In the genomic region with DNA sequence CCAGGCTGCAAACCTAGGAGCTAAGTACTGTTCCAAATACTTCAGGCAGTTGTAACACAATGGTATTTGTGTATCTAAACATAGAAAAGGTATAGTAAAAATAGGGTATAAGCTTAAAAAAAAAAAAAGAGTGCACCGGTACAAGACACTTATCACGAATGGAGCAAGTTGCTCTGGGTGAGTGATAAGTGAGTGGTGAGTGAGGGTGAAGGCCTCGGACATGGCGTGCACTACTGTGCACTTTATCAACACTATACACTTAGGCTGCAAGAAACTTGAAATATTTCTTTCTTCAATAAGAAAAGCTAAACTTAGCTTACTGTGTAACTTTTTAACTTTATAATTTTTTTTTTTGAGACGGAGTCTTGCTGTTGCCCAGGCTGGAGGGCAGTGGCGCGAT, we compare ENCODE assay signal across 39 cellular contexts.
"Had no signal": no experiment of that assay in that cellular context is flagged by ENCODE, and none has a peak within 500 bp of the region (broad histone marks: within the 10 kb centered on the region; RNA-seq: fewer than 3 reads in every experiment).

No MANE protein-coding gene starts in this region.

- H3K36me3 Mint-ChIP-seq: activated naive CD4-positive, alpha-beta T cell treated with anti-CD3 and anti-CD28 coated beads, Interleukin-2, amount 10 ng/mL, durations not matched to agents 7 days and 5 days; activated naive CD4-positive, alpha-beta T cell treated with anti-CD3 and anti-CD28 coated beads, Interleukin-2, amount 50 U/mL, for 24 hours; activated naive CD4-positive, alpha-beta T cell treated with anti-CD3 and anti-CD28 coated beads, Interleukin-2, amount 50 U/mL, for 72 hours; activated naive CD8-positive, alpha-beta T cell; activated naive CD8-positive, alpha-beta T cell treated with anti-CD3 and anti-CD28 coated beads for 36 hours; activated naive CD8-positive, alpha-beta T cell treated with anti-CD3 and anti-CD28 coated beads, Interleukin-2, amount 10 ng/mL, durations not matched to agents 7 days and 5 days; brain had no signal

- DNase-seq: activated effector memory CD4-positive, alpha-beta T cell treated with anti-CD3 and anti-CD28 coated beads, Interleukin-2, amount 50 U/mL, for 16 hours; activated effector memory CD4-positive, alpha-beta T cell treated with Interleukin-2 at 50 U/mL for 16 hours; activated gamma-delta T cell; activated gamma-delta T cell treated with Interleukin-2 at 50 U/mL for 16 hours; activated naive CD4-positive, alpha-beta T cell; activated naive CD4-positive, alpha-beta T cell treated with anti-CD3 and anti-CD28 coated beads for 36 hours; activated naive CD4-positive, alpha-beta T cell treated with anti-CD3 and anti-CD28 coated beads, Interleukin-2, amount 10 ng/mL, durations not matched to agents 7 days and 5 days; activated naive CD4-positive, alpha-beta T cell treated with anti-CD3 and anti-CD28 coated beads, Interleukin-2, amount 50 U/mL, for 16 hours; activated naive CD4-positive, alpha-beta T cell treated with Interleukin-2 at 50 U/mL for 16 hours; activated naive CD8-positive, alpha-beta T cell treated with anti-CD3 and anti-CD28 coated beads for 36 hours; activated naive CD8-positive, alpha-beta T cell treated with anti-CD3 and anti-CD28 coated beads, Interleukin-2, amount 10 ng/mL, durations not matched to agents 7 days and 5 days; activated naive CD8-positive, alpha-beta T cell treated with anti-CD3 and anti-CD28 coated beads, Interleukin-2, amount 50 U/mL, for 24 hours; activated T-cell treated with anti-CD3 and anti-CD28 coated beads for 4 hours; activated T-cell treated with anti-CD3 and anti-CD28 coated beads, Interleukin-2, amount 50 U/mL, for 1 hour; activated T-cell treated with anti-CD3 and anti-CD28 coated beads, Interleukin-2, amount 50 U/mL, for 24 hours; activated T-cell treated with anti-CD3 and anti-CD28 coated beads, Interleukin-2, amount 50 U/mL, for 4 hours; activated T-cell treated with anti-CD3 and anti-CD28 coated beads, Interleukin-2, amount 50 U/mL, for 48 hours; activated T-cell treated with anti-CD3 and anti-CD28 coated beads, Interleukin-2, amount 50 U/mL, for 72 hours; adrenal gland; amniotic stem cell; amygdala; anterior cingulate cortex; aorta; body of pancreas; brain microvascular endothelial cell; caudate nucleus; central memory CD4-positive, alpha-beta T cell; cerebellar nuclear complex had no signal

- H3K27me3 ChIP-seq: adrenal gland, ascending aorta, breast epithelium had no signal

- ATAC-seq: activated naive CD4-positive, alpha-beta T cell treated with anti-CD3 and anti-CD28 coated beads, Interleukin-2, amount 50 U/mL, for 72 hours; activated naive CD8-positive, alpha-beta T cell treated with anti-CD3 and anti-CD28 coated beads, Interleukin-2, amount 50 U/mL, for 24 hours; activated T-cell treated with anti-CD3 and anti-CD28 coated beads, Interleukin-2, amount 50 U/mL, for 4 hours; activated T-cell treated with anti-CD3 and anti-CD28 coated beads, Interleukin-2, amount 50 U/mL, for 72 hours; activated T-helper 17 cell treated with anti-CD3 and anti-CD28 coated beads, Interleukin-2, amount 50 U/mL, for 72 hours; body of pancreas had no signal

- H3K4me3 ChIP-seq: adrenal gland, ascending aorta, body of pancreas, breast epithelium, cardiac muscle cell had no signal

- H3K9me3 ChIP-seq: adrenal gland, ascending aorta, body of pancreas, breast epithelium had no signal

- H3K9me3 Mint-ChIP-seq: activated naive CD4-positive, alpha-beta T cell treated with anti-CD3 and anti-CD28 coated beads for 36 hours; activated naive CD4-positive, alpha-beta T cell treated with anti-CD3 and anti-CD28 coated beads, Interleukin-2, amount 10 ng/mL, durations not matched to agents 7 days and 5 days; activated naive CD4-positive, alpha-beta T cell treated with anti-CD3 and anti-CD28 coated beads, Interleukin-2, amount 50 U/mL, for 24 hours; activated naive CD4-positive, alpha-beta T cell treated with anti-CD3 and anti-CD28 coated beads, Interleukin-2, amount 50 U/mL, for 72 hours; activated naive CD8-positive, alpha-beta T cell treated with anti-CD3 and anti-CD28 coated beads for 36 hours; activated naive CD8-positive, alpha-beta T cell treated with anti-CD3 and anti-CD28 coated beads, Interleukin-2, amount 10 ng/mL, durations not matched to agents 7 days and 5 days; activated naive CD8-positive, alpha-beta T cell treated with anti-CD3 and anti-CD28 coated beads, Interleukin-2, amount 50 U/mL, for 24 hours; activated T-cell treated with anti-CD3 and anti-CD28 coated beads, Interleukin-2, amount 50 U/mL, for 24 hours; activated T-cell treated with anti-CD3 and anti-CD28 coated beads, Interleukin-2, amount 50 U/mL, for 4 hours; activated T-cell treated with anti-CD3 and anti-CD28 coated beads, Interleukin-2, amount 50 U/mL, for 72 hours; activated T-helper 1 cell treated with anti-CD3 and anti-CD28 coated beads, Interleukin-12 subunit alpha, Interleukin-12 subunit beta, Interleukin-2, Interleukin-4 antibody, amounts not matched to agents 30 ng/mL and 10 ng/mL and 1 ng/mL, durations not matched to agents 14 hours and 24 hours and 36 hours; activated T-helper 17 cell treated with anti-CD3 and anti-CD28 coated beads, Interleukin-2, amount 50 U/mL, for 72 hours; activated T-helper 2 cell treated with anti-CD3 and anti-CD28 coated beads, Interferon-gamma antibody, Interleukin-2, Interleukin-4, amounts not matched to agents 10 μg/mL and 5 μg/mL and 100 μg/mL, durations not matched to agents 14 hours and 24 hours and 36 hours; central memory CD8-positive, alpha-beta T cell had no signal

- H3K4me1 ChIP-seq: adrenal gland, ascending aorta, breast epithelium had no signal

- H3K4me3 Mint-ChIP-seq: activated naive CD4-positive, alpha-beta T cell treated with anti-CD3 and anti-CD28 coated beads for 36 hours; activated naive CD4-positive, alpha-beta T cell treated with anti-CD3 and anti-CD28 coated beads, Interleukin-2, amount 10 ng/mL, durations not matched to agents 7 days and 5 days; activated naive CD4-positive, alpha-beta T cell treated with anti-CD3 and anti-CD28 coated beads, Interleukin-2, amount 50 U/mL, for 24 hours; activated naive CD8-positive, alpha-beta T cell; activated naive CD8-positive, alpha-beta T cell treated with anti-CD3 and anti-CD28 coated beads for 36 hours; activated naive CD8-positive, alpha-beta T cell treated with anti-CD3 and anti-CD28 coated beads, Interleukin-2, amount 10 ng/mL, durations not matched to agents 7 days and 5 days; activated naive CD8-positive, alpha-beta T cell treated with anti-CD3 and anti-CD28 coated beads, Interleukin-2, amount 50 U/mL, for 24 hours; activated T-cell treated with anti-CD3 and anti-CD28 coated beads, Interleukin-2, amount 50 U/mL, for 24 hours; activated T-cell treated with anti-CD3 and anti-CD28 coated beads, Interleukin-2, amount 50 U/mL, for 4 hours; activated T-cell treated with anti-CD3 and anti-CD28 coated beads, Interleukin-2, amount 50 U/mL, for 72 hours; activated T-helper 1 cell treated with anti-CD3 and anti-CD28 coated beads, Interleukin-12 subunit alpha, Interleukin-12 subunit beta, Interleukin-2, Interleukin-4 antibody, amounts not matched to agents 30 ng/mL and 10 ng/mL and 1 ng/mL, durations not matched to agents 14 hours and 24 hours and 36 hours; activated T-helper 17 cell treated with anti-CD3 and anti-CD28 coated beads, Interleukin-2, amount 50 U/mL, for 72 hours; brain; central memory CD8-positive, alpha-beta T cell had no signal

- H3K27ac Mint-ChIP-seq: activated naive CD4-positive, alpha-beta T cell treated with anti-CD3 and anti-CD28 coated beads for 36 hours; activated naive CD4-positive, alpha-beta T cell treated with anti-CD3 and anti-CD28 coated beads, Interleukin-2, amount 10 ng/mL, durations not matched to agents 7 days and 5 days; activated naive CD4-positive, alpha-beta T cell treated with anti-CD3 and anti-CD28 coated beads, Interleukin-2, amount 50 U/mL, for 24 hours; activated naive CD4-positive, alpha-beta T cell treated with anti-CD3 and anti-CD28 coated beads, Interleukin-2, amount 50 U/mL, for 72 hours; activated naive CD8-positive, alpha-beta T cell; activated naive CD8-positive, alpha-beta T cell treated with anti-CD3 and anti-CD28 coated beads for 36 hours; activated naive CD8-positive, alpha-beta T cell treated with anti-CD3 and anti-CD28 coated beads, Interleukin-2, amount 10 ng/mL, durations not matched to agents 7 days and 5 days; activated naive CD8-positive, alpha-beta T cell treated with anti-CD3 and anti-CD28 coated beads, Interleukin-2, amount 50 U/mL, for 24 hours; activated T-cell treated with anti-CD3 and anti-CD28 coated beads, Interleukin-2, amount 50 U/mL, for 24 hours; activated T-cell treated with anti-CD3 and anti-CD28 coated beads, Interleukin-2, amount 50 U/mL, for 72 hours; activated T-helper 1 cell treated with anti-CD3 and anti-CD28 coated beads, Interleukin-12 subunit alpha, Interleukin-12 subunit beta, Interleukin-2, Interleukin-4 antibody, amounts not matched to agents 30 ng/mL and 10 ng/mL and 1 ng/mL, durations not matched to agents 14 hours and 24 hours and 36 hours; activated T-helper 17 cell treated with anti-CD3 and anti-CD28 coated beads, Interleukin-2, amount 50 U/mL, for 72 hours; activated T-helper 2 cell treated with anti-CD3 and anti-CD28 coated beads, Interferon-gamma antibody, Interleukin-2, Interleukin-4, amounts not matched to agents 10 μg/mL and 5 μg/mL and 100 μg/mL, durations not matched to agents 14 hours and 24 hours and 36 hours; brain had no signal

- H3K27ac ChIP-seq: adrenal gland, ascending aorta, body of pancreas, brain microvascular endothelial cell, breast epithelium, cardiac muscle cell had no signal

- H3K4me1 Mint-ChIP-seq: activated naive CD4-positive, alpha-beta T cell treated with anti-CD3 and anti-CD28 coated beads, Interleukin-2, amount 10 ng/mL, durations not matched to agents 7 days and 5 days; activated naive CD4-positive, alpha-beta T cell treated with anti-CD3 and anti-CD28 coated beads, Interleukin-2, amount 50 U/mL, for 24 hours; activated naive CD8-positive, alpha-beta T cell treated with anti-CD3 and anti-CD28 coated beads for 36 hours; activated naive CD8-positive, alpha-beta T cell treated with anti-CD3 and anti-CD28 coated beads, Interleukin-2, amount 10 ng/mL, durations not matched to agents 7 days and 5 days; activated naive CD8-positive, alpha-beta T cell treated with anti-CD3 and anti-CD28 coated beads, Interleukin-2, amount 50 U/mL, for 24 hours; activated T-helper 17 cell treated with anti-CD3 and anti-CD28 coated beads, Interleukin-2, amount 50 U/mL, for 72 hours; central memory CD8-positive, alpha-beta T cell had no signal
